23 cellular contexts compared by ENCODE assay signal in the genomic region with DNA sequence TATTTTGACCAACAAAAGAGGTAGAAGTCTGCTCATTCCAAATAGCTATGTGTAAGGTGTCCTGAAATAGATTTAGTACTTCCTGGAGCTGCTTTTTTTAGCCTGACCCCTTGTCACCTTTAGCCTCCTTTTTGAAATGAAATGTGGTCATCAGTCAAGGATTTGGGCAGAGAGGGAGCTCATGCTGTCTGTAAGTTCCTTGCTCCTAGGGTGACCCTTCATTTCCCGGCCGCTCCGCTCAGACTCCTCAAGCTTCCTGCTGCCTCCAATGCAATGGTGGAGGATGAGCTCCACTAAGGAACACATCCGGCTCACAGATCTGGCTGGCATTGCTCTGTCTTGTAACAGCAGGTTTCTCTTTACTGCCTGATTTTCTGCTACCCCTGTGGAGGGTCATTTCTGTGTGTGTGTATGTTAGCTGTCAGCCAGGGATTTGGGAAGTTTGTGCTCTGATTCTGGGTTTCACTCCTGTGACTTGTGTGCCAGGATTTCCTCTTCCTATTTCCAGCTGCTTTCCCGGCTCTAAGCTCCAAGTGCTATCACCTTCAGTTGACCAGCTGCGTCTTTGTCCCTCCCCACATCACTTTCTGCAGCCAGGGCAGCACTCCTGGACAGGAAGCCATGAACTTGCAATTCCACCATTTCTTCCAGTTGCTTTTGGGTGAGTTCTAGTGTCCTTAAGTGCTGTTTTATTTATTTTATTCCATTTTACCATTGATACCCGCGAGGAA.
"Had no signal": no experiment of that assay in that cellular context is flagged by ENCODE, and none has a peak within 500 bp of the region (broad histone marks: within the 10 kb centered on the region; RNA-seq: fewer than 3 reads in every experiment).

No MANE protein-coding gene starts in this region.

- H3K4me1 ChIP-seq: breast epithelium, pancreas, sigmoid colon, thyroid gland had no signal

- H3K9me3 ChIP-seq: breast epithelium, mucosa of descending colon, neutrophil, pancreas, sigmoid colon, thyroid gland had no signal

- ATAC-seq: esophagus mucosa; left colon; mucosa of descending colon; naive thymus-derived CD4-positive, alpha-beta T cell; pancreas had no signal

- DNase-seq: activated CD4-positive, alpha-beta T cell treated with anti-CD3 and anti-CD28 coated beads for 1 hour; activated CD8-positive, alpha-beta memory T cell treated with anti-CD3 and anti-CD28 coated beads for 24 hours; activated CD8-positive, alpha-beta memory T cell treated with anti-CD3 and anti-CD28 coated beads, Interleukin-2, amount 50 U/mL, for 48 hours; activated effector memory CD4-positive, alpha-beta T cell treated with Interleukin-2 at 50 U/mL for 16 hours; activated naive CD4-positive, alpha-beta T cell treated with anti-CD3 and anti-CD28 coated beads, Interleukin-2, amount 50 U/mL, for 16 hours; activated T-cell treated with anti-CD3 and anti-CD28 coated beads, Interleukin-2, amount 50 U/mL, for 48 hours; effector CD4-positive, alpha-beta T cell; left colon; mesenchymal stem cell; mucosa of descending colon; naive thymus-derived CD4-positive, alpha-beta T cell; pancreas; sigmoid colon; stimulated activated CD4-positive, alpha-beta T cell treated with anti-CD3 and anti-CD28 coated beads, Interleukin-12 subunit alpha, Interleukin-12 subunit beta, amount 100 ng/mL, for 4 hours; stimulated activated CD4-positive, alpha-beta T cell treated with anti-CD3 and anti-CD28 coated beads, Interleukin-1b, Interleukin-23, amount 100 ng/mL, for 48 hours; stimulated activated naive CD4-positive, alpha-beta T cell treated with Interleukin-2 at 50 U/mL for 16 hours; SW 1271; thyroid gland; WERI-Rb-1 had no signal

- H3K27me3 ChIP-seq: breast epithelium, hepatocyte, neutrophil, sigmoid colon, thyroid gland had no signal

- H3K4me2 ChIP-seq: hepatocyte had no signal

- H3K4me3 ChIP-seq: breast epithelium, hepatocyte, mucosa of descending colon, pancreas, sigmoid colon, thyroid gland had no signal

- H3K27ac ChIP-seq: breast epithelium, hepatocyte, neutrophil, pancreas, sigmoid colon, thyroid gland, WERI-Rb-1 had no signal

- H3K27ac Mint-ChIP-seq: naive thymus-derived CD4-positive, alpha-beta T cell had no signal

- H3K36me3 ChIP-seq: breast epithelium, neutrophil, pancreas, sigmoid colon, thyroid gland, WERI-Rb-1 had no signal

- H3K4me3 Mint-ChIP-seq: naive thymus-derived CD4-positive, alpha-beta T cell had no signal
